8 cellular contexts compared by ENCODE assay signal in genomic region chr14:73742520-73743238, GRCh38. TPM values are rescaled to one million over a fixed set of nuclear protein-coding genes. Genes with fewer than 3 reads are reported as not detected.
A peak's percentile ranks its signal among the peaks of the same experiment; 100 is the strongest.
DNase-seq lines count a peak whose midpoint lies in the region; TF ChIP-seq lines count a peak whose summit lies in the region.

No MANE protein-coding gene starts in this region.

- TF ChIP-seq POLR2A in Peyer's patch (IDR thresholded peaks at IDR 0.05) (no peak), sigmoid colon (IDR thresholded peaks at IDR 0.05) (no peak)

- 50 to 60% methylated on average over 6 of the region's 6 CpGs for WGBS in esophagus, 2 donors
- WGBS in sigmoid colon, 2 donors, result 62 to 68% methylated on average over 6 of the region's 6 CpGs

- peaks cover 28% of the 10 kb centered on the region for H3K36me3 ChIP-seq in GM06990 (ENCODE audit: control insufficient read depth, insufficient read depth, low read length)
- peaks cover 0 to 25% (median 0%) of the 10 kb centered on the region in 3 donors for H3K36me3 ChIP-seq in Peyer's patch
- peaks cover 5 to 15% of the 10 kb centered on the region in 2 donors for H3K36me3 ChIP-seq in esophagus (ENCODE audit: control insufficient read depth in 2 of 2, insufficient read depth in 2 of 2, low read length in 1 of 2)
- peaks cover 13 to 22% (median 17%) of the 10 kb centered on the region in 4 donors for H3K36me3 ChIP-seq in sigmoid colon

- H3K9me3 ChIP-seq in Peyer's patch, result no peaks in the 10 kb centered on the region
- no peaks in the 10 kb centered on the region for H3K9me3 ChIP-seq in esophagus (ENCODE audit: control insufficient read depth in 2 of 2, insufficient read depth in 1 of 2, low read depth in 1 of 2, low read length in 1 of 2)
- no peaks in the 10 kb centered on the region for H3K9me3 ChIP-seq in sigmoid colon

- H3K27me3 ChIP-seq in GM06990 (replicated peaks; ENCODE audit: control insufficient read depth, insufficient read depth, low read length), result no peaks in the 10 kb centered on the region
- H3K27me3 ChIP-seq in Peyer's patch, result no peaks in the 10 kb centered on the region
- H3K27me3 ChIP-seq in esophagus (ENCODE audit: control insufficient read depth in 1 of 2, insufficient read depth in 2 of 2, low read length in 2 of 2), result no peaks in the 10 kb centered on the region
- no peaks in the 10 kb centered on the region for H3K27me3 ChIP-seq in sigmoid colon

- TF ChIP-seq CTCF in GM06990 (IDR thresholded peaks at IDR 0.05; ENCODE audit: insufficient read depth, low read length, poor library complexity, severe bottlenecking) (no peak), Peyer's patch (IDR thresholded peaks at IDR 0.05) (no peak), sigmoid colon (IDR thresholded peaks at IDR 0.05) (no peak), GM13976 (IDR thresholded peaks at IDR 0.05; ENCODE audit: borderline replicate concordance, control extremely low read depth, extremely low read depth, insufficient read depth, missing control alignments) (no peak)

- H3K27ac ChIP-seq in Peyer's patch (peak overlapping the region; percentile 78 to 95 (median 88)), esophagus (ENCODE audit: low read depth in 2 of 2, low read length in 1 of 2) (peak overlapping the region; percentile 98), sigmoid colon (peak overlapping the region; percentile 87 to 100 (median 94))

- intact Hi-C loops in sigmoid colon (cut with DNase I), result no loop called here

- no peak for DNase-seq in GM06990 (ENCODE audit: extremely low read depth, insufficient read length)
- no peak for DNase-seq in Peyer's patch
- DNase-seq in sigmoid colon, result no peak
- DNase-seq in GM13976 (ENCODE audit: low spot score), result no peak
- no peak for DNase-seq in NCI-H2196 treated with DMSO at 0.1 percent for 48 hours (lab: John Stamatoyannopoulos, UW; ENCODE audit: unreplicated experiment)
- no peak for DNase-seq in occipital lobe (lab: John Stamatoyannopoulos, UW)
- no peak for DNase-seq in NCI-H1092 treated with DMSO at 0.1 percent for 48 hours (lab: John Stamatoyannopoulos, UW)

- H3K4me3 ChIP-seq in GM06990 (replicated peaks; ENCODE audit: low read depth, low read length), result peak overlapping the region; percentile 39
- H3K4me3 ChIP-seq in Peyer's patch, result peak overlapping the region in 2 of 4 donors; percentile 31 to 38
- no peak overlapping the region for H3K4me3 ChIP-seq in esophagus (ENCODE audit: low read depth in 1 of 2, low read length in 2 of 2)
- H3K4me3 ChIP-seq in sigmoid colon, result no peak overlapping the region

- in situ Hi-C loops in GM13976 (cut with MboI; ENCODE audit: low sequenced_read_pairs, unreplicated experiment), result loop anchor here (25.0 kb wide), 1 partner anchor 295 kb away; no protein-coding TSS in a partner anchor

- TF ChIP-seq EP300 in sigmoid colon (IDR thresholded peaks at IDR 0.05), result no peak

- H3K4me1 ChIP-seq in Peyer's patch (peaks cover 61 to 92% (median 70%) of the 10 kb centered on the region in 4 donors), esophagus (ENCODE audit: control insufficient read depth in 2 of 2, insufficient read depth in 2 of 2, low read length in 1 of 2) (peaks cover 55 to 81% of the 10 kb centered on the region in 2 donors), sigmoid colon (peaks cover 0 to 97% (median 93%) of the 10 kb centered on the region in 4 donors)

RNA-seq across cellular contexts. Expression of gene PNMA1, which starts 28.5 kb away (rescaled TPM):
- total RNA-seq in Peyer's patch (10 to 100 TPM in 1 of 4 donors, 1 to 10 TPM in 3; 4.4 to 11.6 (median 7.0) TPM), sigmoid colon (10 to 100 TPM; 33.5 to 63.1 (median 37.3) TPM), occipital lobe (76.1 TPM)
- polyA plus RNA-seq in esophagus (10 to 100 TPM; 12.7 to 13.2 TPM), sigmoid colon (10 to 100 TPM; 11.4 to 20.4 (median 16.9) TPM)
